In genomic region chr12:3020399-3020798, GRCh38 we compare ENCODE assay signal across 27 cellular contexts. TPM values are rescaled to one million over a fixed set of nuclear protein-coding genes. Genes with fewer than 3 reads are reported as not detected.
"Had no signal": no experiment of that assay in that cellular context is flagged by ENCODE, and none has a peak within 500 bp of the region (broad histone marks: within the 10 kb centered on the region; RNA-seq: fewer than 3 reads in every experiment).

No MANE protein-coding gene starts in this region.

- H3K4me1 ChIP-seq: ascending aorta, body of pancreas had no signal

- H3K4me3 ChIP-seq: ascending aorta, body of pancreas, MG63 had no signal

- H3K9me3 ChIP-seq: ascending aorta, body of pancreas, MG63 had no signal

- ATAC-seq: activated CD8-positive, alpha-beta memory T cell treated with anti-CD3 and anti-CD28 coated beads, Interleukin-2, amount 10 ng/mL, durations not matched to agents 7 days and 5 days; activated naive CD4-positive, alpha-beta T cell treated with anti-CD3 and anti-CD28 coated beads, Interleukin-2, amount 50 U/mL, for 72 hours; activated naive CD8-positive, alpha-beta T cell treated with anti-CD3 and anti-CD28 coated beads, Interleukin-2, amount 50 U/mL, for 24 hours; body of pancreas; Panc1; WTC11 had no signal

- DNase-seq: activated CD4-positive, alpha-beta T cell treated with anti-CD3 and anti-CD28 coated beads for 1 hour; activated CD4-positive, alpha-beta T cell treated with anti-CD3 and anti-CD28 coated beads, Interleukin-2, amount 10 ng/mL, durations not matched to agents 24 days and 14 days; activated CD4-positive, alpha-beta T cell treated with anti-CD3 and anti-CD28 coated beads, Interleukin-2, amount 50 U/mL, for 48 hours; activated CD8-positive, alpha-beta memory T cell treated with anti-CD3 and anti-CD28 coated beads, Interleukin-2, amount 10 ng/mL, durations not matched to agents 7 days and 5 days; activated effector memory CD4-positive, alpha-beta T cell treated with Interleukin-2 at 50 U/mL for 16 hours; activated naive CD4-positive, alpha-beta T cell; activated naive CD8-positive, alpha-beta T cell treated with anti-CD3 and anti-CD28 coated beads, Interleukin-2, amount 50 U/mL, for 24 hours; activated T-cell treated with anti-CD3 and anti-CD28 coated beads, Interleukin-2, amount 50 U/mL, for 24 hours; amniotic stem cell; body of pancreas; MG63; MV-4-11; NCI-H1092 treated with DMSO at 0.1 percent for 48 hours; NCI-H1436; NCI-H1694 treated with DMSO at 0.1 percent for 48 hours; NCI-H2029 treated with DMSO at 0.1 percent for 48 hours; NCI-H345; NCI-H510A; NCI-H526 treated with DMSO at 0.1 percent for 48 hours; NK-92 treated with Interleukin-12 subunit alpha and Interleukin-12 subunit beta, amount 100 ng/mL, for 24 hours; OCI-M1; RPMI8226; SHP77 treated with DMSO at 0.1 percent for 48 hours had no signal

- H3K27me3 ChIP-seq: ascending aorta, body of pancreas, MG63 had no signal

- H3K27ac ChIP-seq: ascending aorta, body of pancreas had no signal

RNA-seq across cellular contexts. Expression of gene TSPAN9, which starts 56.8 kb away (rescaled TPM):
- total RNA-seq: activated CD8-positive, alpha-beta memory T cell treated with anti-CD3 and anti-CD28 coated beads, Interleukin-2, amount 10 ng/mL, durations not matched to agents 7 days and 5 days had no signal
